1 cellular context compared by ENCODE assay signal in the genomic region with DNA sequence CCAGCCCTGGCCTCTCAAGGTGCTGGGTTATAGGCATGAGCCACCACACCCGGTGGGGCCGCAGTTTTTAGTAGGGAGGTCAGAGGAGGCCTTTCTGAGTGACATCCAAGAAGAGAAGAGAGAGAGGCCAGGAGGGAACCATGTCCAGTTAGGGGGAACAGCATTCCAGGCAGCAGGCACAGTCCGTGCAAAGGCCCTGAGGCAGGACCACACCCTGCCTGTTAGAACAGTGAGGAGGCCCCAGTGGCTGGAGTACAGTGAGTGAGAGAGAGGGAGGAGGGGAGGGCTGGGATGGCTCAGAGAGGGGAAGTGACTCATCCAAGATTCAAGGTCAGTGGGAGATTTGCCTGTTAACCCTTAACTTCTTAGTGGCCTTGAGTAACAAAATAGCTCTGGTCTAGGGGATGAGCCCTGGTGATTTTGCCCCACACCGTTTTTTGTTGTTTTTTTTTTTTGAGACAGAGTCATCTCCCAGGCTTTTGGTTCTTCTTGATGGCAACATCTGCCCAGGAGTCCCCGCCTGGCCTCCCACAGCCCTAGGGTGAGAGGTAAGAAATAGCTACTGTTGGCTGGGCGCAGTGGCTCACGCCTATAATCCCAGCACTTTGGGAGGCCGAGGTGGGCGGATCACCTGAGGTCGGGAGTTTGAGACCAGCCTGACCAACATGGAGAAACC.
TF ChIP-seq lines count a peak whose summit lies in the region.

No MANE protein-coding gene starts in this region.

TF ChIP-seq in IMR-90, 13 proteins besides CTCF, POLR2A, EP300 and RAD21:
- TF ChIP-seq, protein P1, sequence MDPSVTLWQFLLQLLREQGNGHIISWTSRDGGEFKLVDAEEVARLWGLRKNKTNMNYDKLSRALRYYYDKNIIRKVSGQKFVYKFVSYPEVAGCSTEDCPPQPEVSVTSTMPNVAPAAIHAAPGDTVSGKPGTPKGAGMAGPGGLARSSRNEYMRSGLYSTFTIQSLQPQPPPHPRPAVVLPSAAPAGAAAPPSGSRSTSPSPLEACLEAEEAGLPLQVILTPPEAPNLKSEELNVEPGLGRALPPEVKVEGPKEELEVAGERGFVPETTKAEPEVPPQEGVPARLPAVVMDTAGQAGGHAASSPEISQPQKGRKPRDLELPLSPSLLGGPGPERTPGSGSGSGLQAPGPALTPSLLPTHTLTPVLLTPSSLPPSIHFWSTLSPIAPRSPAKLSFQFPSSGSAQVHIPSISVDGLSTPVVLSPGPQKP (IDR thresholded peaks at IDR 0.05; ENCODE audit: borderline replicate concordance, low read depth, low read length) = no peak
- TF ChIP-seq FOS (IDR thresholded peaks at IDR 0.05; ENCODE audit: low read depth, low read length) = peak; percentile 94
- TF ChIP-seq CEBPB (IDR thresholded peaks at IDR 0.05; ENCODE audit: low read depth, low read length) = no peak
- peak; percentile 96 for TF ChIP-seq RCOR1 (IDR thresholded peaks at IDR 0.05; ENCODE audit: insufficient replicate concordance, low read length)
- peak; percentile 77 for TF ChIP-seq MAZ (IDR thresholded peaks at IDR 0.05; ENCODE audit: borderline replicate concordance, low read depth, low read length)
- TF ChIP-seq BHLHE40 (IDR thresholded peaks at IDR 0.05; ENCODE audit: low read depth, low read length) = peak; percentile 7; the same call in 1 of the 2 replicates
- TF ChIP-seq SMC3 (IDR thresholded peaks at IDR 0.05; ENCODE audit: low read depth, low read length) = no peak
